27 cellular contexts compared by ENCODE assay signal in the genomic region with DNA sequence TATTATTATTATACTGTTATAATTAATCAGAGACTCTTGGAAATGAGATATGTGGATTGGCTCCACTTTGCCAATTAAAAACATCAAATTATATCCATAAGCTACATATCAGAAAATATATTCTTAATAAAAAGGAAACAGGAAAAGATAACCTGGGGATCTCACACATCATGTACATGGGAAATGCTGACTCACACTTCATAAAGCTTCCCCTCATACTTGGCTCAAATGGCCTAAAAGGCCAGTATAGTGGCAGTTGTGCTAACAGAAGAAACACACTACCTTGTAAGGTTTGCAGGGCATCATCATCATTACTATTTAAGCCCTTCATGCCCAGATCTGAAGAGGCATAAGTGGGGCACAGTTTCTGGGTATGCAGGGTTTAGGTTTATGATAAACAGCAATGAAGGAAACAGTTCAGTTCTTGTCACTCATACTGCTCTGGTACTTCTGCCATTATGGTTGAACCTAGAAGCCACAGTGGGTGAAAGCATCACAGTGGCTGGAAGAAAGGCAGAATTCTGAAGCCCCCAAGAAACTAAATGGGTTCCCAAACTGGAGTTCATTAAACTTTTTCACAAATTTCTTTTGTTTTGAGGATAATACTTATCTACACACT.
A peak's percentile ranks its signal among the peaks of the same experiment; 100 is the strongest.
DNase-seq lines count a peak whose midpoint lies in the region; ATAC-seq and TF ChIP-seq lines count a peak whose summit lies in the region.
"Had no signal": no experiment of that assay in that cellular context is flagged by ENCODE, and none has a peak within 500 bp of the region (broad histone marks: within the 10 kb centered on the region; RNA-seq: fewer than 3 reads in every experiment).

No MANE protein-coding gene starts in this region.

- POLR2A ChIA-PET in WTC11 (lab: Charles Lee): no interaction called here

- H3K36me3 Mint-ChIP-seq in activated T-cell treated with anti-CD3 and anti-CD28 coated beads, Interleukin-2, amount 50 U/mL, for 72 hours (ENCODE audit: insufficient read depth in 2 of 2): peaks cover 0 to 4% of the 10 kb centered on the region in 2 donors
- H3K36me3 Mint-ChIP-seq in activated T-cell treated with anti-CD3 and anti-CD28 coated beads, Interleukin-2, amount 50 U/mL, for 4 hours (ENCODE audit: insufficient read depth): peaks cover 39% of the 10 kb centered on the region
- no peaks in the 10 kb centered on the region for H3K36me3 Mint-ChIP-seq in WTC11

- no peaks in the 10 kb centered on the region for H3K27me3 Mint-ChIP-seq in activated T-cell treated with anti-CD3 and anti-CD28 coated beads, Interleukin-2, amount 50 U/mL, for 72 hours (ENCODE audit: low read depth)
- no peaks in the 10 kb centered on the region for H3K27me3 Mint-ChIP-seq in activated T-cell treated with anti-CD3 and anti-CD28 coated beads, Interleukin-2, amount 50 U/mL, for 4 hours (ENCODE audit: low read depth)
- no peaks in the 10 kb centered on the region for H3K27me3 Mint-ChIP-seq in stimulated activated naive CD8-positive, alpha-beta T cell treated with anti-CD3 and anti-CD28 coated beads, Interleukin-15, amount 100 ng/mL, for 72 hours
- H3K27me3 Mint-ChIP-seq in WTC11 (ENCODE audit: low read depth): no peaks in the 10 kb centered on the region
- H3K27me3 Mint-ChIP-seq: activated CD4-positive, alpha-beta T cell treated with anti-CD3 and anti-CD28 coated beads, Interleukin-2, amount 10 ng/mL, durations not matched to agents 7 days and 5 days; activated naive CD8-positive, alpha-beta T cell treated with anti-CD3 and anti-CD28 coated beads, Interleukin-2, amount 10 ng/mL, durations not matched to agents 7 days and 5 days; B cell; central memory CD8-positive, alpha-beta T cell; naive thymus-derived CD4-positive, alpha-beta T cell had no signal

- no peak overlapping the region for H3K4me3 ChIP-seq in choroid plexus epithelial cell (ENCODE audit: low read depth, low read length)
- H3K4me3 ChIP-seq: Peyer's patch had no signal

- H3K9me3 Mint-ChIP-seq in activated T-cell treated with anti-CD3 and anti-CD28 coated beads, Interleukin-2, amount 50 U/mL, for 72 hours: no peaks in the 10 kb centered on the region
- no peaks in the 10 kb centered on the region for H3K9me3 Mint-ChIP-seq in activated T-cell treated with anti-CD3 and anti-CD28 coated beads, Interleukin-2, amount 50 U/mL, for 4 hours
- no peaks in the 10 kb centered on the region for H3K9me3 Mint-ChIP-seq in stimulated activated naive CD8-positive, alpha-beta T cell treated with anti-CD3 and anti-CD28 coated beads, Interleukin-15, amount 100 ng/mL, for 72 hours
- no peaks in the 10 kb centered on the region for H3K9me3 Mint-ChIP-seq in WTC11
- H3K9me3 Mint-ChIP-seq: activated CD4-positive, alpha-beta T cell treated with anti-CD3 and anti-CD28 coated beads, Interleukin-2, amount 10 ng/mL, durations not matched to agents 7 days and 5 days; activated naive CD8-positive, alpha-beta T cell treated with anti-CD3 and anti-CD28 coated beads, Interleukin-2, amount 10 ng/mL, durations not matched to agents 7 days and 5 days; CD8-positive, alpha-beta T cell; central memory CD8-positive, alpha-beta T cell; H9; naive thymus-derived CD4-positive, alpha-beta T cell had no signal

- ATAC-seq in activated T-cell treated with anti-CD3 and anti-CD28 coated beads, Interleukin-2, amount 50 U/mL, for 72 hours (replicated peaks in 1 of 2): no peak
- ATAC-seq in activated T-cell treated with anti-CD3 and anti-CD28 coated beads, Interleukin-2, amount 50 U/mL, for 4 hours: no peak
- ATAC-seq in stimulated activated naive CD8-positive, alpha-beta T cell treated with anti-CD3 and anti-CD28 coated beads, Interleukin-15, amount 100 ng/mL, for 72 hours: no peak
- no peak for ATAC-seq in WTC11
- no peak for ATAC-seq in GM18502 (IDR thresholded peaks at IDR 0.05; ENCODE audit: poor library complexity, unreplicated experiment)
- ATAC-seq: CD8-positive, alpha-beta T cell; left ventricle myocardium superior; naive thymus-derived CD4-positive, alpha-beta T cell had no signal

- H3K4me1 Mint-ChIP-seq in activated T-cell treated with anti-CD3 and anti-CD28 coated beads, Interleukin-2, amount 50 U/mL, for 72 hours (ENCODE audit: low read depth): peaks cover 34% of the 10 kb centered on the region
- peaks cover 3% of the 10 kb centered on the region for H3K4me1 Mint-ChIP-seq in activated T-cell treated with anti-CD3 and anti-CD28 coated beads, Interleukin-2, amount 50 U/mL, for 4 hours (ENCODE audit: low read depth)
- H3K4me1 Mint-ChIP-seq in stimulated activated naive CD8-positive, alpha-beta T cell treated with anti-CD3 and anti-CD28 coated beads, Interleukin-15, amount 100 ng/mL, for 72 hours: peaks cover 22% of the 10 kb centered on the region
- H3K4me1 Mint-ChIP-seq in WTC11: no peaks in the 10 kb centered on the region
- H3K4me1 Mint-ChIP-seq: activated CD4-positive, alpha-beta T cell treated with anti-CD3 and anti-CD28 coated beads, Interleukin-2, amount 10 ng/mL, durations not matched to agents 7 days and 5 days; B cell; H9 had no signal

- TF ChIP-seq CTCF in choroid plexus epithelial cell (conservative IDR thresholded peaks at IDR 0.05; ENCODE audit: low read depth, low read length) (no peak), WTC11 (IDR thresholded peaks at IDR 0.05) (no peak)

- H3K4me3 Mint-ChIP-seq in activated T-cell treated with anti-CD3 and anti-CD28 coated beads, Interleukin-2, amount 50 U/mL, for 72 hours: no peak overlapping the region
- H3K4me3 Mint-ChIP-seq in activated T-cell treated with anti-CD3 and anti-CD28 coated beads, Interleukin-2, amount 50 U/mL, for 4 hours: no peak overlapping the region
- H3K4me3 Mint-ChIP-seq in stimulated activated naive CD8-positive, alpha-beta T cell treated with anti-CD3 and anti-CD28 coated beads, Interleukin-15, amount 100 ng/mL, for 72 hours: no peak overlapping the region
- no peak overlapping the region for H3K4me3 Mint-ChIP-seq in WTC11
- H3K4me3 Mint-ChIP-seq: activated CD4-positive, alpha-beta T cell treated with anti-CD3 and anti-CD28 coated beads, Interleukin-2, amount 10 ng/mL, durations not matched to agents 7 days and 5 days; activated naive CD8-positive, alpha-beta T cell treated with anti-CD3 and anti-CD28 coated beads, Interleukin-2, amount 10 ng/mL, durations not matched to agents 7 days and 5 days; B cell; CD8-positive, alpha-beta T cell; central memory CD8-positive, alpha-beta T cell; H9; mesothelial cell of epicardium; naive thymus-derived CD4-positive, alpha-beta T cell had no signal

- CTCF ChIA-PET in WTC11 (lab: Charles Lee): no interaction called here

- no peak for DNase-seq in activated T-cell treated with anti-CD3 and anti-CD28 coated beads, Interleukin-2, amount 50 U/mL, for 72 hours
- no peak for DNase-seq in activated T-cell treated with anti-CD3 and anti-CD28 coated beads, Interleukin-2, amount 50 U/mL, for 4 hours
- peak; percentile 45 for DNase-seq in OCI-M1 (lab: John Stamatoyannopoulos, UW)
- peak; percentile 44 for DNase-seq in choroid plexus epithelial cell (ENCODE audit: low read depth)
- no peak for DNase-seq in stimulated activated naive CD8-positive, alpha-beta T cell treated with anti-CD3 and anti-CD28 coated beads, Interleukin-15, amount 100 ng/mL, for 72 hours
- no peak for DNase-seq in WTC11 (ENCODE audit: low spot score)
- no peak for DNase-seq in NCI-H1105 (lab: John Stamatoyannopoulos, UW)
- DNase-seq: activated CD4-positive, alpha-beta T cell treated with anti-CD3 and anti-CD28 coated beads, Interleukin-2, amount 10 ng/mL, durations not matched to agents 7 days and 5 days; activated CD8-positive, alpha-beta memory T cell treated with anti-CD3 and anti-CD28 coated beads, Interleukin-2, amount 50 U/mL, for 4 hours; activated effector memory CD4-positive, alpha-beta T cell treated with Interleukin-2 at 50 U/mL for 16 hours; activated naive CD8-positive, alpha-beta T cell treated with anti-CD3 and anti-CD28 coated beads, Interleukin-2, amount 10 ng/mL, durations not matched to agents 7 days and 5 days; CD8-positive, alpha-beta T cell; DMS 273 treated with DMSO at 0.1 percent for 48 hours; H9; KG1; left ventricle myocardium superior; naive thymus-derived CD4-positive, alpha-beta T cell; NCI-H2029; NCI-H526; nucleus accumbens; Peyer's patch; SIG-M5; stimulated activated naive CD4-positive, alpha-beta T cell treated with Interleukin-2 at 50 U/mL for 16 hours had no signal

- peak overlapping the region; percentile 36 for H3K27ac Mint-ChIP-seq in activated T-cell treated with anti-CD3 and anti-CD28 coated beads, Interleukin-2, amount 50 U/mL, for 72 hours
- peak overlapping the region; percentile 17 to 48 for H3K27ac Mint-ChIP-seq in stimulated activated naive CD8-positive, alpha-beta T cell treated with anti-CD3 and anti-CD28 coated beads, Interleukin-15, amount 100 ng/mL, for 72 hours
- H3K27ac Mint-ChIP-seq in WTC11: no peak overlapping the region
- H3K27ac Mint-ChIP-seq: activated CD4-positive, alpha-beta T cell treated with anti-CD3 and anti-CD28 coated beads, Interleukin-2, amount 10 ng/mL, durations not matched to agents 7 days and 5 days; activated naive CD8-positive, alpha-beta T cell treated with anti-CD3 and anti-CD28 coated beads, Interleukin-2, amount 10 ng/mL, durations not matched to agents 7 days and 5 days; B cell; CD8-positive, alpha-beta T cell; H9; mesothelial cell of epicardium had no signal

TF ChIP-seq in WTC11, 78 proteins besides CTCF, POLR2A, EP300 and RAD21 (continues in another document):
- TF ChIP-seq ETV6 (CRISPR knock-in tag; IDR thresholded peaks at IDR 0.05) (no peak), ZNF416 (CRISPR knock-in tag; IDR thresholded peaks at IDR 0.05) (no peak), ZNF423 (CRISPR knock-in tag; IDR thresholded peaks at IDR 0.05) (no peak), KAT7 (CRISPR knock-in tag; IDR thresholded peaks at IDR 0.05; ENCODE audit: borderline replicate concordance) (no peak), TEAD1 (CRISPR knock-in tag; IDR thresholded peaks at IDR 0.05) (no peak)
- TF ChIP-seq, protein P1, sequence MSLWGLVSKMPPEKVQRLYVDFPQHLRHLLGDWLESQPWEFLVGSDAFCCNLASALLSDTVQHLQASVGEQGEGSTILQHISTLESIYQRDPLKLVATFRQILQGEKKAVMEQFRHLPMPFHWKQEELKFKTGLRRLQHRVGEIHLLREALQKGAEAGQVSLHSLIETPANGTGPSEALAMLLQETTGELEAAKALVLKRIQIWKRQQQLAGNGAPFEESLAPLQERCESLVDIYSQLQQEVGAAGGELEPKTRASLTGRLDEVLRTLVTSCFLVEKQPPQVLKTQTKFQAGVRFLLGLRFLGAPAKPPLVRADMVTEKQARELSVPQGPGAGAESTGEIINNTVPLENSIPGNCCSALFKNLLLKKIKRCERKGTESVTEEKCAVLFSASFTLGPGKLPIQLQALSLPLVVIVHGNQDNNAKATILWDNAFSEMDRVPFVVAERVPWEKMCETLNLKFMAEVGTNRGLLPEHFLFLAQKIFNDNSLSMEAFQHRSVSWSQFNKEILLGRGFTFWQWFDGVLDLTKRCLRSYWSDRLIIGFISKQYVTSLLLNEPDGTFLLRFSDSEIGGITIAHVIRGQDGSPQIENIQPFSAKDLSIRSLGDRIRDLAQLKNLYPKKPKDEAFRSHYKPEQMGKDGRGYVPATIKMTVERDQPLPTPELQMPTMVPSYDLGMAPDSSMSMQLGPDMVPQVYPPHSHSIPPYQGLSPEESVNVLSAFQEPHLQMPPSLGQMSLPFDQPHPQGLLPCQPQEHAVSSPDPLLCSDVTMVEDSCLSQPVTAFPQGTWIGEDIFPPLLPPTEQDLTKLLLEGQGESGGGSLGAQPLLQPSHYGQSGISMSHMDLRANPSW (CRISPR knock-in tag; conservative IDR thresholded peaks at IDR 0.05; ENCODE audit: low read depth): no peak

Comparison
In these comparisons a context has a peak if more than half of its experiments do, and no peak if none do; other contexts are left out.
1. DNase-seq: peak in OCI-M1 (single experiment) and choroid plexus epithelial cell (single experiment); none in activated T-cell treated with anti-CD3 and anti-CD28 coated beads, Interleukin-2, amount 50 U/mL, for 72 hours (0 of 2), activated T-cell treated with anti-CD3 and anti-CD28 coated beads, Interleukin-2, amount 50 U/mL, for 4 hours (single experiment), stimulated activated naive CD8-positive, alpha-beta T cell treated with anti-CD3 and anti-CD28 coated beads, Interleukin-15, amount 100 ng/mL, for 72 hours (0 of 2), WTC11 (single experiment) and NCI-H1105 (single experiment).